Comparison of ENCODE assay signal across 1 cellular context in genomic region chr2:172555522-172556283, GRCh38.
A peak's percentile ranks its signal among the peaks of the same experiment; 100 is the strongest.
TF ChIP-seq lines count a peak whose summit lies in the region.

TSS of gene PDK1 (plus strand) at chr2:172556090. CDS start at chr2:172556151, 61 bp downstream.

TF ChIP-seq in HepG2, 621 proteins besides CTCF, POLR2A, EP300 and RAD21 (continued from another document and continues in another):
- TF ChIP-seq ZNF710 (CRISPR knock-in tag; IDR thresholded peaks at IDR 0.05; ENCODE audit: borderline replicate concordance) (peak; percentile 58; the same call in 1 of the 2 replicates), ZNF484 (CRISPR knock-in tag; IDR thresholded peaks at IDR 0.05; ENCODE audit: borderline replicate concordance, low read depth) (0 out of 2 replicates have a peak, but pooled peaks have one; percentile 63), ZNF781 (CRISPR knock-in tag; IDR thresholded peaks at IDR 0.05; ENCODE audit: borderline replicate concordance, not compliant biosample characterization) (peak; percentile 72), ZFX (CRISPR knock-in tag; IDR thresholded peaks at IDR 0.05; ENCODE audit: low read depth) (peak; percentile 83; the same call in 1 of the 2 replicates), NR2F6 (IDR thresholded peaks at IDR 0.05) (no peak), NR2F6 (CRISPR knock-in tag; IDR thresholded peaks at IDR 0.05) (peak; percentile 71), NFKBIZ (CRISPR knock-in tag; IDR thresholded peaks at IDR 0.05) (no peak), FOXK2 (IDR thresholded peaks at IDR 0.05) (0 out of 2 replicates have a peak, but pooled peaks have one; percentile 37), EEA1 (CRISPR knock-in tag; IDR thresholded peaks at IDR 0.05; ENCODE audit: borderline replicate concordance) (peak; percentile 96), ZSCAN30 (CRISPR knock-in tag; IDR thresholded peaks at IDR 0.05) (no peak; the same call in 1 of the 2 replicates), ZNF224 (CRISPR knock-in tag; IDR thresholded peaks at IDR 0.05) (no peak; the same call in 1 of the 2 replicates), ZNF430 (CRISPR knock-in tag; IDR thresholded peaks at IDR 0.05) (peak; percentile 98), ZNF432 (CRISPR knock-in tag; IDR thresholded peaks at IDR 0.05; ENCODE audit: borderline replicate concordance) (no peak), HES4 (CRISPR knock-in tag; IDR thresholded peaks at IDR 0.05; ENCODE audit: borderline replicate concordance) (peak; percentile 84), MED1 (CRISPR knock-in tag; IDR thresholded peaks at IDR 0.05) (peak; percentile 79), ETS1 (CRISPR knock-in tag; IDR thresholded peaks at IDR 0.05) (no peak), NCOA2 (CRISPR knock-in tag; IDR thresholded peaks at IDR 0.05) (peak; percentile 36), ZNF143 (CRISPR knock-in tag; IDR thresholded peaks at IDR 0.05) (0 out of 2 replicates have a peak, but pooled peaks have one; percentile 35), CREBL2 (CRISPR knock-in tag; IDR thresholded peaks at IDR 0.05; ENCODE audit: borderline replicate concordance) (no peak; the same call in 1 of the 2 replicates), ZNF670 (CRISPR knock-in tag; IDR thresholded peaks at IDR 0.05; ENCODE audit: borderline replicate concordance) (0 out of 2 replicates have a peak, but pooled peaks have one; percentile 4), TCF7 (IDR thresholded peaks at IDR 0.05; ENCODE audit: low read depth) (no peak; the same call in 1 of the 2 replicates), HMGXB4 (CRISPR knock-in tag; IDR thresholded peaks at IDR 0.05; ENCODE audit: borderline replicate concordance in 1 of 2, low read depth in 1 of 2) (peak; percentile 44 to 87; a peak in 3 of 4 replicates), ZFP62 (CRISPR knock-in tag; IDR thresholded peaks at IDR 0.05) (no peak), ZBTB7A (CRISPR knock-in tag; IDR thresholded peaks at IDR 0.05) (no peak; the same call in 1 of the 2 replicates), TAF1 (CRISPR knock-in tag; IDR thresholded peaks at IDR 0.05) (peak; percentile 82), MAF1 (CRISPR knock-in tag; IDR thresholded peaks at IDR 0.05; ENCODE audit: borderline replicate concordance) (peak; percentile 68; the same call in 1 of the 2 replicates), HNRNPLL (IDR thresholded peaks at IDR 0.05; ENCODE audit: low read depth, low read length, poor library complexity, severe bottlenecking) (peak; percentile 93), ZNF350 (CRISPR knock-in tag; IDR thresholded peaks at IDR 0.05; ENCODE audit: borderline replicate concordance, low read depth) (peak; percentile 95), SP4 (CRISPR knock-in tag; IDR thresholded peaks at IDR 0.05) (peak; percentile 95), ZNF20 (CRISPR knock-in tag; IDR thresholded peaks at IDR 0.05) (0 out of 2 replicates have a peak, but pooled peaks have one; percentile 35), ZNF644 (CRISPR knock-in tag; IDR thresholded peaks at IDR 0.05; ENCODE audit: low read depth) (no peak; the same call in 1 of the 2 replicates), JARID2 (CRISPR knock-in tag; IDR thresholded peaks at IDR 0.05; ENCODE audit: insufficient replicate concordance) (peak; percentile 78), ZKSCAN5 (CRISPR knock-in tag; IDR thresholded peaks at IDR 0.05) (no peak), BHLHE40 (IDR thresholded peaks at IDR 0.05; ENCODE audit: low read length) (peak; percentile 51; the same call in 1 of the 2 replicates), MIER2 (CRISPR knock-in tag; IDR thresholded peaks at IDR 0.05) (peak; percentile 4; the same call in 1 of the 2 replicates), STAT5B (CRISPR knock-in tag; IDR thresholded peaks at IDR 0.05) (peak; percentile 33; the same call in 1 of the 2 replicates), ZNF333 (CRISPR knock-in tag; IDR thresholded peaks at IDR 0.05; ENCODE audit: borderline replicate concordance) (peak; percentile 91), TFDP1 (CRISPR knock-in tag; IDR thresholded peaks at IDR 0.05; ENCODE audit: borderline replicate concordance) (peak; percentile 75), GZF1 (CRISPR knock-in tag; IDR thresholded peaks at IDR 0.05) (peak; percentile 34; the same call in 1 of the 2 replicates), PRPF4 (IDR thresholded peaks at IDR 0.05; ENCODE audit: low read depth, low read length, poor library complexity, severe bottlenecking) (no peak), ZBTB2 (CRISPR knock-in tag; IDR thresholded peaks at IDR 0.05; ENCODE audit: low read depth) (peak; percentile 68), KMT2B (CRISPR knock-in tag; IDR thresholded peaks at IDR 0.05) (peak; percentile 95), ZNF468 (CRISPR knock-in tag; IDR thresholded peaks at IDR 0.05) (no peak), ZNF264 (CRISPR knock-in tag; IDR thresholded peaks at IDR 0.05) (peak; percentile 73; the same call in 1 of the 2 replicates), CREM (IDR thresholded peaks at IDR 0.05) (peak; percentile 60), CREM (CRISPR knock-in tag; IDR thresholded peaks at IDR 0.05) (no peak), ZNF83 (CRISPR knock-in tag; IDR thresholded peaks at IDR 0.05; ENCODE audit: borderline replicate concordance) (no peak), ZNF605 (CRISPR knock-in tag; IDR thresholded peaks at IDR 0.05) (peak; percentile 95), ZNF318 (CRISPR knock-in tag; IDR thresholded peaks at IDR 0.05) (peak; percentile 96; the same call in 1 of the 2 replicates), SP5 (CRISPR knock-in tag; IDR thresholded peaks at IDR 0.05; ENCODE audit: borderline replicate concordance, low read depth) (peak; percentile 74; the same call in 1 of the 2 replicates), ZBTB3 (CRISPR knock-in tag; IDR thresholded peaks at IDR 0.05; ENCODE audit: borderline replicate concordance, low read depth) (no peak), MYPOP (CRISPR knock-in tag; IDR thresholded peaks at IDR 0.05) (peak; percentile 93), ZIK1 (CRISPR knock-in tag; IDR thresholded peaks at IDR 0.05; ENCODE audit: borderline replicate concordance, low read depth) (0 out of 2 replicates have a peak, but pooled peaks have one; percentile 60)
